In the genomic region with DNA sequence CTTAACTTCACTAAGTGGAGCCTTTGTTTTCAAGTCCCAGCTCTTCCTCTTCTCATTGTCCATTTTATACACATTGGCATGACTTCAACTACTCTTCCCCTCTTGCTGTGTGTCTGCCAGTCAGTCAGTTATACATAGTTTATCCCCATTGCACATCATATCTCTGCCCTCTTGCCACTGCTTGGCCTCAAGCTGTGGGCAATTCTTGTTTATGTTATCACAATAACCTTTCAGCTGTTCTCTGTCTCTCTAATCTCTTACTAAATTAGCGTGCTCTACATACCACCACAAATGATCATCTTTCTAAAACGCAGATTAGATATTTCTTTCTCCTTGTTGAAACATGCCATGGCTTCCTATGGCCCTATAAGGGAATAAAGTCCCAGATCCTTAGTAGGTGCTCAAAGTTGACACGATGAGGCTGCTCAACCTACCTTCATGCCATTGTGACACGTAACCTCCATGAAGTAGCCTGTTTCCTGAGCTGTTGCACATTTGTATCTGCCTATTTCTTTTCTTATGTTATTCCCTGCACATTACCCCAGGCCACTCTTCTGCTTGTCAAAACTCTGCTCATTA, we compare ENCODE assay signal across 19 cellular contexts.
DNase-seq lines count a peak whose midpoint lies in the region; ATAC-seq, FAIRE-seq and TF ChIP-seq lines count a peak whose summit lies in the region.
"Had no signal": no experiment of that assay in that cellular context is flagged by ENCODE, and none has a peak within 500 bp of the region (broad histone marks: within the 10 kb centered on the region; RNA-seq: fewer than 3 reads in every experiment).

No MANE protein-coding gene starts in this region.

- no peaks in the 10 kb centered on the region for H3K27me3 ChIP-seq in bronchial epithelial cell (ENCODE audit: control insufficient read depth, insufficient read depth, low read length)
- no peaks in the 10 kb centered on the region for H3K27me3 ChIP-seq in keratinocyte (ENCODE audit: control insufficient read depth, extremely low read depth, insufficient read depth, low read length)
- no peaks in the 10 kb centered on the region for H3K27me3 ChIP-seq in neuronal stem cell (ENCODE audit: control insufficient read depth in 3 of 3, insufficient read depth in 3 of 3, low read depth in 1 of 3, low read length in 3 of 3)
- H3K27me3 ChIP-seq in psoas muscle (ENCODE audit: insufficient read depth in 3 of 3, low read length in 2 of 3) = no peaks in the 10 kb centered on the region

- H2BK120ac ChIP-seq in neuronal stem cell (ENCODE audit: low read depth, low read length) = no peak overlapping the region

- no peaks in the 10 kb centered on the region for H3K9me1 ChIP-seq in keratinocyte (ENCODE audit: control insufficient read depth, extremely low read depth, insufficient read depth, low read length)

- no peak overlapping the region for H2BK12ac ChIP-seq in neuronal stem cell (ENCODE audit: low read length)

- H2AFZ ChIP-seq in keratinocyte (ENCODE audit: control insufficient read depth, low read length) (peak overlapping the region; percentile 9), neuronal stem cell (ENCODE audit: low read length) (no peak overlapping the region)
- H2AFZ ChIP-seq: GM23338 had no signal

- H3K9ac ChIP-seq in keratinocyte (ENCODE audit: control insufficient read depth, extremely low read depth, insufficient read depth, low read length) (no peak overlapping the region), neuronal stem cell (ENCODE audit: low read depth, low read length, poor library complexity) (no peak overlapping the region)

- no peak overlapping the region for H3K23ac ChIP-seq in neuronal stem cell (ENCODE audit: low read depth, low read length, poor library complexity)

- FAIRE-seq in bronchial epithelial cell (lab: Jason Lieb, UNC) (no peak), keratinocyte (lab: Jason Lieb, UNC) (no peak)
- FAIRE-seq: A204.1, G401.6, GM12892, HepG2, HTR-8/SVneo had no signal

- H3K36me3 ChIP-seq in bronchial epithelial cell (ENCODE audit: control insufficient read depth, insufficient read depth, low read length) = no peaks in the 10 kb centered on the region
- no peaks in the 10 kb centered on the region for H3K36me3 ChIP-seq in keratinocyte (ENCODE audit: control insufficient read depth in 2 of 2, extremely low read depth in 1 of 2, insufficient read depth in 2 of 2, low read length in 2 of 2)
- no peaks in the 10 kb centered on the region for H3K36me3 ChIP-seq in neuronal stem cell (replicated peaks in 1 of 2; ENCODE audit: control insufficient read depth in 2 of 2, insufficient read depth in 2 of 2, low read length in 2 of 2)
- H3K36me3 ChIP-seq in psoas muscle (ENCODE audit: insufficient read depth in 1 of 2, low read depth in 1 of 2) = no peaks in the 10 kb centered on the region

- H4K91ac ChIP-seq in neuronal stem cell (ENCODE audit: low read depth, low read length, poor library complexity) = no peak overlapping the region

- H3K4me3 ChIP-seq in bronchial epithelial cell (ENCODE audit: low read depth, low read length) = no peak overlapping the region
- no peak overlapping the region for H3K4me3 ChIP-seq in keratinocyte (ENCODE audit: control insufficient read depth in 2 of 3, extremely low read depth in 1 of 3, insufficient read depth in 2 of 3, low read depth in 1 of 3, low read length in 3 of 3)
- no peak overlapping the region for H3K4me3 ChIP-seq in neuronal stem cell (ENCODE audit: low read length in 2 of 2)
- H3K4me3 ChIP-seq in psoas muscle = no peak overlapping the region
- H3K4me3 ChIP-seq: GM23338 had no signal

- TF ChIP-seq CTCF in bronchial epithelial cell (IDR thresholded peaks at IDR 0.05; ENCODE audit: insufficient read depth, low read length, severe bottlenecking) (no peak), keratinocyte (optimal IDR thresholded peaks at IDR 0.05 in 1 of 3, IDR thresholded peaks at IDR 0.05 in 1 of 3, conservative IDR thresholded peaks at IDR 0.05 in 1 of 3; ENCODE audit: extremely low read depth in 1 of 3, insufficient read depth in 2 of 3, low read length in 3 of 3) (no peak), psoas muscle (IDR thresholded peaks at IDR 0.05) (no peak)

- H3K14ac ChIP-seq in neuronal stem cell (ENCODE audit: low read length) = no peak overlapping the region

- dilution Hi-C loops in keratinocyte (cut with MboI; ENCODE audit: extremely low pct_ligation_motif_present, low sequenced_read_pairs) = no loop called here

- TF ChIP-seq POLR2A in erythroblast (IDR thresholded peaks at IDR 0.05; ENCODE audit: low read length) = no peak

- H3K18ac ChIP-seq in neuronal stem cell (ENCODE audit: low read length) = peak overlapping the region; percentile 22

- no peaks in the 10 kb centered on the region for H4K20me1 ChIP-seq in keratinocyte (ENCODE audit: control insufficient read depth, extremely low read depth, insufficient read depth, low read length)

- no peaks in the 10 kb centered on the region for H3K79me1 ChIP-seq in neuronal stem cell (ENCODE audit: low read depth, low read length)

- no peak overlapping the region for H2BK15ac ChIP-seq in neuronal stem cell (ENCODE audit: low read length)

- ATAC-seq in psoas muscle = no peak
- ATAC-seq: GM23338, HepG2 had no signal

- H3K79me2 ChIP-seq in keratinocyte (ENCODE audit: control insufficient read depth, insufficient read depth, low read length) = no peaks in the 10 kb centered on the region

- no peak overlapping the region for H3K4ac ChIP-seq in neuronal stem cell (ENCODE audit: low read length)

- H4K8ac ChIP-seq in neuronal stem cell (ENCODE audit: low read depth, low read length) = no peak overlapping the region

- no CpG with 5 or more reads among the region's 4 CpGs for WGBS in neuronal stem cell (ENCODE audit: extremely low coverage in 2 of 2, insufficient read length in 2 of 2, insufficient replicate concordance in 1 of 2), 2 donors
- 81 to 87% (median 85%) methylated on average over 4 of the region's 4 CpGs for WGBS in psoas muscle, 3 donors

- no peak overlapping the region for H3K27ac ChIP-seq in keratinocyte (ENCODE audit: control insufficient read depth, insufficient read depth, low read length)
- no peak overlapping the region for H3K27ac ChIP-seq in neuronal stem cell (replicated peaks; ENCODE audit: low read length)
- no peak overlapping the region for H3K27ac ChIP-seq in psoas muscle

- peaks cover 10% of the 10 kb centered on the region for H3K4me1 ChIP-seq in keratinocyte (ENCODE audit: control insufficient read depth, extremely low read depth, insufficient read depth, low read length)
- H3K4me1 ChIP-seq in neuronal stem cell (ENCODE audit: control insufficient read depth in 2 of 2, insufficient read depth in 1 of 2, low read depth in 1 of 2, low read length in 2 of 2) = no peaks in the 10 kb centered on the region
- H3K4me1 ChIP-seq in psoas muscle = no peaks in the 10 kb centered on the region

- H2AK5ac ChIP-seq in neuronal stem cell (ENCODE audit: low read depth, low read length) = no peak overlapping the region

- DNase-seq in bronchial epithelial cell (ENCODE audit: low read depth) = peak; percentile 17
- DNase-seq in keratinocyte (ENCODE audit: low read depth, low spot score) = no peak
- no peak for DNase-seq in neuronal stem cell (ENCODE audit: low spot score)
- no peak for DNase-seq in NCI-H1105 treated with DMSO at 0.1 percent for 48 hours (lab: John Stamatoyannopoulos, UW)
- no peak for DNase-seq in activated CD4-positive, alpha-beta T cell treated with anti-CD3 and anti-CD28 coated beads, Interleukin-2, amount 50 U/mL, for 1 hour
- DNase-seq in erythroblast (lab: John Stamatoyannopoulos, UW) = no peak
- no peak for DNase-seq in psoas muscle
- DNase-seq: C1 segment of cervical spinal cord; Calu3; CD4-positive, alpha-beta T cell; DMS 273 treated with DMSO at 0.1 percent for 48 hours; DMS79; H7 had no signal

- intact Hi-C loops in psoas muscle (cut with DNase I) = no loop called here

- H3K4me2 ChIP-seq in keratinocyte (ENCODE audit: control insufficient read depth, extremely low read depth, insufficient read depth, low read depth, low read length) = no peak overlapping the region
- no peak overlapping the region for H3K4me2 ChIP-seq in neuronal stem cell (ENCODE audit: insufficient read depth, low read length, poor library complexity, severe bottlenecking)
- H3K4me2 ChIP-seq: GM23338 had no signal

- H3K9me3 ChIP-seq in keratinocyte (ENCODE audit: control insufficient read depth, low read depth, low read length) = no peaks in the 10 kb centered on the region
- H3K9me3 ChIP-seq in neuronal stem cell (replicated peaks in 1 of 2; ENCODE audit: control insufficient read depth in 2 of 2, insufficient read depth in 1 of 2, low read depth in 1 of 2, low read length in 2 of 2) = no peaks in the 10 kb centered on the region
- H3K9me3 ChIP-seq in psoas muscle = no peaks in the 10 kb centered on the region

- H2BK5ac ChIP-seq in neuronal stem cell (ENCODE audit: low read length) = no peak overlapping the region
